ENCODE assay signal across 31 cellular contexts in genomic region chrX:97594825-97595224, GRCh38.
"Had no signal": no experiment of that assay in that cellular context is flagged by ENCODE, and none has a peak within 500 bp of the region (broad histone marks: within the 10 kb centered on the region; RNA-seq: fewer than 3 reads in every experiment).

No MANE protein-coding gene starts in this region.

- H3K4me3 Mint-ChIP-seq: activated CD4-positive, alpha-beta memory T cell treated with anti-CD3 and anti-CD28 coated beads for 36 hours; activated CD4-positive, alpha-beta T cell treated with anti-CD3 and anti-CD28 coated beads, Interleukin-2, amount 10 ng/mL, durations not matched to agents 7 days and 5 days; activated naive CD4-positive, alpha-beta T cell treated with anti-CD3 and anti-CD28 coated beads for 36 hours; activated naive CD8-positive, alpha-beta T cell; activated T-helper 17 cell treated with anti-CD3 and anti-CD28 coated beads, Interleukin-2, amount 50 U/mL, for 72 hours; T-cell had no signal

- ATAC-seq: activated T-helper 17 cell treated with anti-CD3 and anti-CD28 coated beads, Interleukin-2, amount 50 U/mL, for 72 hours; K562; Panc1; Right ventricle myocardium inferior; T-cell had no signal

- H3K27ac Mint-ChIP-seq: activated CD4-positive, alpha-beta memory T cell treated with anti-CD3 and anti-CD28 coated beads for 36 hours; activated CD4-positive, alpha-beta T cell treated with anti-CD3 and anti-CD28 coated beads, Interleukin-2, amount 10 ng/mL, durations not matched to agents 7 days and 5 days; activated naive CD4-positive, alpha-beta T cell treated with anti-CD3 and anti-CD28 coated beads for 36 hours; activated naive CD8-positive, alpha-beta T cell; activated T-helper 17 cell treated with anti-CD3 and anti-CD28 coated beads, Interleukin-2, amount 50 U/mL, for 72 hours; T-cell had no signal

- H3K36me3 Mint-ChIP-seq: activated CD4-positive, alpha-beta memory T cell treated with anti-CD3 and anti-CD28 coated beads for 36 hours; T-cell had no signal

- DNase-seq: activated CD4-positive, alpha-beta memory T cell treated with anti-CD3 and anti-CD28 coated beads for 36 hours; activated CD4-positive, alpha-beta T cell treated with anti-CD3 and anti-CD28 coated beads, Interleukin-2, amount 10 ng/mL, durations not matched to agents 7 days and 5 days; activated CD4-positive, CD25-positive, alpha-beta regulatory T cell; activated CD8-positive, alpha-beta memory T cell treated with anti-CD3 and anti-CD28 coated beads for 24 hours; activated gamma-delta T cell; activated naive CD4-positive, alpha-beta T cell treated with anti-CD3 and anti-CD28 coated beads for 36 hours; activated T-cell treated with anti-CD3 and anti-CD28 coated beads for 4 hours; activated T-cell treated with anti-CD3 and anti-CD28 coated beads, Interleukin-2, amount 50 U/mL, for 48 hours; amygdala; cerebellar nuclear complex; Karpas-422; MM.1S; NCI-H1105; NCI-H1436; NCI-H1930; NCI-H2171 treated with DMSO at 0.1 percent for 48 hours; NCI-H510A treated with DMSO at 0.1 percent for 48 hours; NCI-H774; NK-92 treated with Interleukin-12 subunit alpha and Interleukin-12 subunit beta, amount 100 ng/mL, for 24 hours; OCI-M1; RPMI8226; T-cell; T-helper 2 cell; T1000 had no signal

- H3K27me3 Mint-ChIP-seq: activated CD4-positive, alpha-beta memory T cell treated with anti-CD3 and anti-CD28 coated beads for 36 hours; activated CD4-positive, alpha-beta T cell treated with anti-CD3 and anti-CD28 coated beads, Interleukin-2, amount 10 ng/mL, durations not matched to agents 7 days and 5 days; activated naive CD8-positive, alpha-beta T cell; activated T-helper 17 cell treated with anti-CD3 and anti-CD28 coated beads, Interleukin-2, amount 50 U/mL, for 72 hours had no signal

- FAIRE-seq: K562, TTC549 had no signal

- H3K27ac ChIP-seq: SK-N-MC had no signal

- H3K4me3 ChIP-seq: K562, SK-N-MC had no signal

- H3K9me3 Mint-ChIP-seq: activated CD4-positive, alpha-beta memory T cell treated with anti-CD3 and anti-CD28 coated beads for 36 hours; activated naive CD4-positive, alpha-beta T cell treated with anti-CD3 and anti-CD28 coated beads for 36 hours; activated T-helper 17 cell treated with anti-CD3 and anti-CD28 coated beads, Interleukin-2, amount 50 U/mL, for 72 hours; T-cell had no signal
